ENCODE assay signal across 8 cellular contexts in genomic region chr10:132329565-132330485, GRCh38. TPM values are rescaled to one million over a fixed set of nuclear protein-coding genes. Genes with fewer than 3 reads are reported as not detected.
A peak's percentile ranks its signal among the peaks of the same experiment; 100 is the strongest.
DNase-seq lines count a peak whose midpoint lies in the region; ATAC-seq, FAIRE-seq and TF ChIP-seq lines count a peak whose summit lies in the region.

No MANE protein-coding gene starts in this region.

- H3K27ac Mint-ChIP-seq in neural crest cell (ENCODE audit: unreplicated experiment), result peak overlapping the region; percentile 69

- peaks cover 49% of the 10 kb centered on the region for H3K4me1 Mint-ChIP-seq in neural crest cell

- 7% methylated on average over 23 of the region's 23 CpGs for WGBS in A549 (ENCODE audit: missing lambda C conversion rate)
- WGBS in pancreas, 2 donors, result 81 to 82% methylated on average over 23 of the region's 23 CpGs

- H3K27me3 ChIP-seq in pancreas, result no peaks in the 10 kb centered on the region

- H3K9me3 ChIP-seq in A549 (no peaks in the 10 kb centered on the region), pancreas (no peaks in the 10 kb centered on the region)

- peaks cover 50% of the 10 kb centered on the region for H3K4me1 ChIP-seq in A549
- H3K4me1 ChIP-seq in pancreas, result peaks cover 0 to 9% (median 0%) of the 10 kb centered on the region in 3 donors

- peaks cover 19% of the 10 kb centered on the region for H3K36me3 Mint-ChIP-seq in neural crest cell (ENCODE audit: low read depth)

- POLR2A ChIA-PET in A549 (lab: Yijun Ruan, JAX), result interaction anchor here (0.7 to 2.3 kb wide), 3 partner anchors 10 to 124 kb away, joined by 6 to 10 read pairs (median 8); partner anchors contain the start of gene STK32C
- POLR2A ChIA-PET in RWPE1 (lab: Yijun Ruan, JAX; ENCODE audit: low non-redundant PET), result interaction anchor here (0.5 kb wide), 1 partner anchor 92 kb away, joined by 3 read pairs; no protein-coding TSS in a partner anchor

- H3K27me3 Mint-ChIP-seq in neural crest cell (ENCODE audit: low read depth), result no peaks in the 10 kb centered on the region

- H3K4me3 ChIP-seq in A549, result peak overlapping the region; percentile 86
- H3K4me3 ChIP-seq in pancreas, result peak overlapping the region in 1 of 4 donors; percentile 17

- CTCF ChIA-PET in A549 (lab: Yijun Ruan, JAX) (no interaction called here), RWPE1 (lab: Yijun Ruan, JAX) (interaction anchor here (0.8 kb wide), 1 partner anchor 13 kb away, joined by 4 read pairs; no protein-coding TSS in a partner anchor)

- DNase-seq in A549 (ENCODE audit: low read depth in 1 of 2, low spot score in 1 of 2), result peak; percentile 69 to 72
- no peak for DNase-seq in GM18507 (ENCODE audit: extremely low spot score, insufficient read length, low read depth)
- DNase-seq in RWPE1 (ENCODE audit: low spot score), result peak; percentile 60
- DNase-seq in dermis blood vessel endothelial cell, result peak; percentile 80
- no peak for DNase-seq in neural crest cell (ENCODE audit: low read depth, low spot score)
- no peak for DNase-seq in GDM1 (lab: John Stamatoyannopoulos, UW)
- no peak for DNase-seq in RPMI8226
- DNase-seq in pancreas, result no peak

- ATAC-seq in A549 (peak in 1 of 2 experiments; percentile 43; a peak in 3 of 6 replicates), pancreas (no peak)

- TF ChIP-seq RAD21 in A549 (conservative IDR thresholded peaks at IDR 0.05 in 1 of 2, IDR thresholded peaks at IDR 0.05 in 1 of 2), result no peak

- no peaks in the 10 kb centered on the region for H3K9me3 Mint-ChIP-seq in neural crest cell

- no peak for TF ChIP-seq EP300 in A549 (IDR thresholded peaks at IDR 0.05)

- peak overlapping the region; percentile 90 for H3K4me3 Mint-ChIP-seq in neural crest cell

- FAIRE-seq in A549 (lab: Jason Lieb, UNC), result no peak
- FAIRE-seq in GM18507 (lab: Jason Lieb, UNC), result peak; percentile 84
- no peak for FAIRE-seq in pancreas (lab: Jason Lieb, UNC)

- no peak for TF ChIP-seq POLR2A in A549 (IDR thresholded peaks at IDR 0.05; ENCODE audit: low read length)

- H3K4me2 ChIP-seq in A549, result peak overlapping the region; percentile 100

- H3K36me3 ChIP-seq in pancreas, result no peaks in the 10 kb centered on the region

- intact Hi-C loops in pancreas (cut with DNase I), result no loop called here

- no peak for TF ChIP-seq CTCF in A549 (IDR thresholded peaks at IDR 0.05)
- TF ChIP-seq CTCF in RWPE1 (conservative IDR thresholded peaks at IDR 0.05; ENCODE audit: low read depth), result no peak
- no peak for TF ChIP-seq CTCF in neural crest cell (conservative IDR thresholded peaks at IDR 0.05)
- no peak for TF ChIP-seq CTCF in pancreas (IDR thresholded peaks at IDR 0.05)

- H3K27ac ChIP-seq in A549 (peak overlapping the region; percentile 95 to 96), RWPE1 (peak overlapping the region; percentile 82), pancreas (no peak overlapping the region)

TF ChIP-seq in A549, 52 proteins besides CTCF, POLR2A, EP300 and RAD21:
- TF ChIP-seq SMC3 (IDR thresholded peaks at IDR 0.05) (no peak), ZFP36 (IDR thresholded peaks at IDR 0.05; ENCODE audit: borderline replicate concordance, partially characterized antibody) (no peak), FOSL2 (IDR thresholded peaks at IDR 0.05) (no peak), FOSL2 (CRISPR knock-in tag; IDR thresholded peaks at IDR 0.05) (peak; percentile 48; the same call in 1 of the 2 replicates), NFE2L2 (conservative IDR thresholded peaks at IDR 0.05; ENCODE audit: low read length) (no peak), USF2 (IDR thresholded peaks at IDR 0.05) (no peak), CBX2 (IDR thresholded peaks at IDR 0.05; ENCODE audit: borderline replicate concordance, low read depth) (no peak), GATA3 (IDR thresholded peaks at IDR 0.05; ENCODE audit: borderline replicate concordance) (no peak; the same call in 1 of the 2 replicates), JUN (IDR thresholded peaks at IDR 0.05) (peak in 1 of 2 experiments; percentile 43; a peak in 1 of 5 replicates), RNF2 (IDR thresholded peaks at IDR 0.05; ENCODE audit: borderline replicate concordance, low read depth) (no peak), HDAC2 (IDR thresholded peaks at IDR 0.05) (no peak), ZNF302 (CRISPR knock-in tag; IDR thresholded peaks at IDR 0.05) (no peak), KDM5A (IDR thresholded peaks at IDR 0.05) (no peak), HEYL (CRISPR knock-in tag; IDR thresholded peaks at IDR 0.05) (no peak)
- TF ChIP-seq, protein P1, sequence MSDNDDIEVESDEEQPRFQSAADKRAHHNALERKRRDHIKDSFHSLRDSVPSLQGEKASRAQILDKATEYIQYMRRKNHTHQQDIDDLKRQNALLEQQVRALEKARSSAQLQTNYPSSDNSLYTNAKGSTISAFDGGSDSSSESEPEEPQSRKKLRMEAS (IDR thresholded peaks at IDR 0.05), result no peak
TF ChIP-seq in A549: peak in this region for 2.

RNA-seq across cellular contexts. Expression of gene LRRC27, which starts 2.2 kb away (rescaled TPM):
- polyA plus RNA-seq in A549 (2011; rRNA removed), result 6.9 and 9.0 TPM in 2 replicates
- 4.3 and 4.8 TPM in 2 replicates for polyA plus RNA-seq in A549 (2012; cell fraction: cytosol; rRNA removed)
- polyA plus RNA-seq in A549 (2012; cell fraction: nucleus; rRNA removed), result 8.4 and 12.2 TPM in 2 replicates
- polyA plus RNA-seq in A549 (2017; fragmentation: RNase III; extraction: RNeasy Plus Mini Kit Qiagen cat#74134 plus additional on column Dnase treatment), result 6.5 to 8.3 TPM (median 6.9 TPM) in 3 replicates
- polyA minus RNA-seq in A549 (2011; rRNA and poly(A)+ RNA removed), result 5.3 and 7.4 TPM in 2 replicates
- 6.0 and 10.9 TPM in 2 replicates for total RNA-seq in dermis blood vessel endothelial cell
- total RNA-seq in neural crest cell, result 18.3 and 21.9 TPM in 2 replicates
- 1 to 10 TPM; 2.5 to 6.5 (median 4.1) TPM for total RNA-seq in pancreas
- 10 to 100 TPM in 1 of 2 donors, 1 to 10 TPM in 1; 5.8 to 11.1 TPM for polyA plus RNA-seq in pancreas

RNA-seq across cellular contexts. Expression of gene STK32C, which starts 22.1 kb away (rescaled TPM):
- polyA plus RNA-seq in A549 (2011; rRNA removed), result 23.5 and 29.9 TPM in 2 replicates
- 51.5 and 53.2 TPM in 2 replicates for polyA plus RNA-seq in A549 (2012; cell fraction: cytosol; rRNA removed)
- polyA plus RNA-seq in A549 (2012; cell fraction: nucleus; rRNA removed), result 52.9 and 56.5 TPM in 2 replicates
- polyA plus RNA-seq in A549 (2017; fragmentation: RNase III; extraction: RNeasy Plus Mini Kit Qiagen cat#74134 plus additional on column Dnase treatment), result 41.5 to 47.9 TPM (median 43.6 TPM) in 3 replicates
- polyA minus RNA-seq in A549 (2011; rRNA and poly(A)+ RNA removed), result 20.3 and 22.3 TPM in 2 replicates
- 6.1 and 8.8 TPM in 2 replicates for total RNA-seq in dermis blood vessel endothelial cell
- 19.6 and 21.9 TPM in 2 replicates for total RNA-seq in neural crest cell
- 1 to 10 TPM; 3.3 to 6.3 (median 4.2) TPM for total RNA-seq in pancreas
- polyA plus RNA-seq in pancreas, result 10 to 100 TPM in 1 of 2 donors, 1 to 10 TPM in 1; 9.9 to 13.2 TPM

Comparison
In these comparisons a context has a peak if more than half of its experiments do, and no peak if none do; other contexts are left out.
1. DNase-seq: peak in A549 (2 of 2), RWPE1 (single experiment) and dermis blood vessel endothelial cell (single experiment); none in GM18507 (single experiment), neural crest cell (single experiment), GDM1 (single experiment), RPMI8226 (single experiment) and pancreas (0 of 6).
2. H3K27ac ChIP-seq: peak in A549 (2 of 2) and RWPE1 (single experiment); none in pancreas (0 of 4).